1 cellular context compared by ENCODE assay signal in the genomic region with DNA sequence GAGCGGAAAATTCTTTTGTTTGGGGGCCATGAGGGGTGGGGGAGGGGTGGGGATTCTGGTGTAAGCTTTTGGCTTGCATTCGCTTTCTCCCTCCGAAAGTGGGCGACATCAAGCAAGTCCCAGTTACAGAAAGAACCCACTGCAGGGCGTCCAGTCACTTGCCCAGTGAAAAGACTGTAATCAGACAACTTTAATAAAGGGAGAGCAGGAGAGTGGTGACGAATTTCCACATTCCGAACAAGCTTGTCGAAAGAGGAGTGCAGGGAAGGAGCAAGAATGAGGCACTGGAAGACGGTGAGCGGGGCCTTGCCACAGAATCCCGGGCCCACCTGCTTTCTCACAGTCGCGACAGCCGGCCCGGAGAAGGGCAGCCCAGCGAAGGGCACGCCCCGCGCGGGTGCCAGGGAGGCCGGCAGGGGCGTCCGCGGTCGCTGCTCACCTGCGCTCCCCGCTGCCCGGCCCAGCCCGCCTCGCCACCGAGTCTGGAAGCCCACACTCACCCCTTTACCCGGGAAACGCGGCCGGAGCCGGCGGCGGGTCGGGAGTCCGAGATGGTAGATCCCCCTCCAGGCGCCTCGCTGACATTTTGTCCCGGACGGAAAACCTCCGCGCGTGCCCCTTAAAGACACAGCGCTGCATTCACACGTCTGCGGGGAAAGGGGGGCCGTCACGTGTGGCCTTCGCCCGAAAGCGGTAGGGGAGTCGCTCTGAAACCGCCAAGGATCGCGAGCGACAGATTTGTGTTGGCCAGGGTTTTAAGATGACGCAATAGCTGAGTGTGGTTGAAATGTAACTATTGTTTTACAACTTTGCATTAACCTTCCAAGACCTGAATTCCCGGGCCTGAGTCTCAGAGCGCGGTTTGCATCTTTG.
TF ChIP-seq lines count a peak whose summit lies in the region.

A gene with protein sequence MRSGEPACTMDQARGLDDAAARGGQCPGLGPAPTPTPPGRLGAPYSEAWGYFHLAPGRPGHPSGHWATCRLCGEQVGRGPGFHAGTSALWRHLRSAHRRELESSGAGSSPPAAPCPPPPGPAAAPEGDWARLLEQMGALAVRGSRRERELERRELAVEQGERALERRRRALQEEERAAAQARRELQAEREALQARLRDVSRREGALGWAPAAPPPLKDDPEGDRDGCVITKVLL (minus strand): TSS at position 675 of the 873 bp plus-strand sequence. CDS start 9,407 bp downstream, outside the sequence.

TF ChIP-seq in HepG2, 621 proteins besides CTCF, POLR2A, EP300 and RAD21 (continued from another document and continues in another):
- TF ChIP-seq ZNF773 (CRISPR knock-in tag; IDR thresholded peaks at IDR 0.05; ENCODE audit: borderline replicate concordance) (no peak; the same call in 1 of the 2 replicates), ATF1 (CRISPR knock-in tag; IDR thresholded peaks at IDR 0.05) (no peak), KLF11 (CRISPR knock-in tag; IDR thresholded peaks at IDR 0.05) (0 out of 2 replicates have a peak, but pooled peaks have one; percentile 33), RXRA (CRISPR knock-in tag; IDR thresholded peaks at IDR 0.05) (no peak), REXO4 (CRISPR knock-in tag; IDR thresholded peaks at IDR 0.05; ENCODE audit: borderline replicate concordance) (0 out of 2 replicates have a peak, but pooled peaks have one; percentile 43), ZBTB8A (CRISPR knock-in tag; IDR thresholded peaks at IDR 0.05; ENCODE audit: borderline replicate concordance, low read depth) (no peak), ZNF484 (CRISPR knock-in tag; IDR thresholded peaks at IDR 0.05; ENCODE audit: borderline replicate concordance, low read depth) (no peak), ZBTB7A (CRISPR knock-in tag; IDR thresholded peaks at IDR 0.05) (no peak), SMARCC2 (IDR thresholded peaks at IDR 0.05) (no peak), KDM2A (CRISPR knock-in tag; IDR thresholded peaks at IDR 0.05; ENCODE audit: borderline replicate concordance, low read depth) (peak; percentile 76), ZNF83 (CRISPR knock-in tag; IDR thresholded peaks at IDR 0.05; ENCODE audit: borderline replicate concordance) (no peak), RBFOX2 (IDR thresholded peaks at IDR 0.05; ENCODE audit: low read depth, low read length) (peak; percentile 89), ZNF615 (CRISPR knock-in tag; IDR thresholded peaks at IDR 0.05; ENCODE audit: borderline replicate concordance) (no peak), FOXP1 (IDR thresholded peaks at IDR 0.05) (no peak), FOXP1 (CRISPR knock-in tag; IDR thresholded peaks at IDR 0.05) (no peak), KDM5B (CRISPR knock-in tag; IDR thresholded peaks at IDR 0.05; ENCODE audit: borderline replicate concordance) (peak; percentile 81; the same call in 1 of the 2 replicates), ZNF7 (CRISPR knock-in tag; IDR thresholded peaks at IDR 0.05) (no peak), AKNA (CRISPR knock-in tag; IDR thresholded peaks at IDR 0.05; ENCODE audit: borderline replicate concordance) (no peak), HMG20A (CRISPR knock-in tag; IDR thresholded peaks at IDR 0.05; ENCODE audit: borderline replicate concordance) (no peak), HDAC2 (CRISPR knock-in tag; IDR thresholded peaks at IDR 0.05) (0 out of 2 replicates have a peak, but pooled peaks have one; percentile 26), ETV6 (CRISPR knock-in tag; conservative IDR thresholded peaks at IDR 0.05) (0 out of 2 replicates have a peak, but pooled peaks have one; percentile 9), ZNF788 (CRISPR knock-in tag; IDR thresholded peaks at IDR 0.05; ENCODE audit: borderline replicate concordance) (no peak; the same call in none of the 2 replicates), POGK (CRISPR knock-in tag; conservative IDR thresholded peaks at IDR 0.05) (peak; percentile 52), NKX3-1 (CRISPR knock-in tag; IDR thresholded peaks at IDR 0.05) (no peak), FOXM1 (CRISPR knock-in tag; IDR thresholded peaks at IDR 0.05) (no peak), HNRNPK (IDR thresholded peaks at IDR 0.05; ENCODE audit: low read depth, low read length, poor library complexity, severe bottlenecking) (no peak), HOXA3 (CRISPR knock-in tag; IDR thresholded peaks at IDR 0.05) (no peak), PAXIP1 (CRISPR knock-in tag; conservative IDR thresholded peaks at IDR 0.05) (no peak; the same call in 1 of the 2 replicates), ZBTB40 (IDR thresholded peaks at IDR 0.05) (no peak), ZBTB40 (CRISPR knock-in tag; IDR thresholded peaks at IDR 0.05) (peak; percentile 50), ARID2 (CRISPR knock-in tag; IDR thresholded peaks at IDR 0.05; ENCODE audit: borderline replicate concordance) (0 out of 2 replicates have a peak, but pooled peaks have one; percentile 73), ZNF891 (CRISPR knock-in tag; IDR thresholded peaks at IDR 0.05) (no peak; the same call in 1 of the 2 replicates), FOXK1 (CRISPR knock-in tag; IDR thresholded peaks at IDR 0.05; ENCODE audit: borderline replicate concordance, low read depth) (no peak)
